Comparison of ENCODE assay signal across 8 cellular contexts in the genomic region with DNA sequence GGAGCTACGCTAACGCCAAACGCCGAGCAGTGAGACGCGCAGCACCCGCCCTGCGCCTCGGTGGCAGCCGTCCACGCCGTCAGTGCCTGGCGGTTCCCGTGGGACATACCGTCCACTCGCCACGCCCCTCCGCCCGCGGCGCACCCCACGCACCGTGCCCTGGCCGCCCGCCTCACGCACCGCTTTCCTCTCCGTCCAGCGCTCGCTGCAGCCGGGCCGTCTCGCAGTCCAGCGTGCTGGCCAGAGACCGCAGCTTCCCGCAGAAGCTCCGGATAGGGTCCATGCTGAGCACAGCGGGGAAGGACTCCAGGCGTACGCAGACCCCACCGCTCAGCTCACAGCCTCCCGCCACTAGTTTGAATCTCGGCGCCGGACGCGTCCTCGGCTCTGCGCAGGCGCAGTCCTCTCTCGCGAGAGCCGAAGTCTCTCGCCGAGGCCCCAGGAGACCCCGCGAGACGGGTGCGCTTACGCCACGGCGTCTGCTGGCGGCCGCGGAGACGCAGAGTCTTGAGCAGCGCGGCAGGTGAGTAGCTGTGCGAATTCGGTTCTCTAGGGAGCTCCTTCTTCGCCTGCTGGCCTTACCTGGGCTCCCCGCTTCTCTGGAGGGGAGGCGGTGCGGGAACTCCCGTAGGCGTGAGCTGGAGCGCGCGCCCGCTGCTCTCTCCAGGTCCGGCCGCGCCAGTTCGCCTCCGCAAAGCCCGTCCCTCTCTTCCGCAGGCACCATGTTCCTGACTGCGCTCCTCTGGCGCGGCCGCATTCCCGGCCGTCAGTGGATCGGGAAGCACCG. TPM values are rescaled to one million over a fixed set of nuclear protein-coding genes. Genes with fewer than 3 reads are reported as not detected.
DNase-seq lines count a peak whose midpoint lies in the region; ATAC-seq and TF ChIP-seq lines count a peak whose summit lies in the region.

A gene (plus strand): TSS at position 464 of the 787 bp plus-strand sequence. CDS start 259 bp downstream, at position 723.
A gene (minus strand): TSS at position 358 of the 787 bp plus-strand sequence. CDS start 75 bp downstream, at position 283.

- H3F3A ChIP-seq in GM23248 (ENCODE audit: insufficient read depth) = peaks cover 7% of the 10 kb centered on the region

- H3K9me3 ChIP-seq in GM23248 (ENCODE audit: low read depth) = no peaks in the 10 kb centered on the region

- TF ChIP-seq CTCF in fibroblast of mammary gland (conservative IDR thresholded peaks at IDR 0.05; ENCODE audit: control insufficient read depth, insufficient read depth, low read depth, low read length) (no peak), natural killer cell (IDR thresholded peaks at IDR 0.05) (no peak)

- peak within 1 kb of the TSS; percentile 95 for H3K4me2 ChIP-seq in GM23248 (ENCODE audit: unreplicated experiment)

- H3K9me2 ChIP-seq in GM23248 (ENCODE audit: insufficient read depth) = no peaks in the 10 kb centered on the region

- intact Hi-C loops in natural killer cell (cut with micrococcal nuclease) = no loop called here

- peak within 1 kb of the TSS; percentile 95 for H3K27ac Mint-ChIP-seq in activated T-helper 17 cell treated with anti-CD3 and anti-CD28 coated beads, Interleukin-2, amount 50 U/mL, for 72 hours
- H3K27ac Mint-ChIP-seq in natural killer cell = peak within 1 kb of the TSS; percentile 91 to 94

- no peaks in the 10 kb centered on the region for H3K9me3 Mint-ChIP-seq in activated T-helper 17 cell treated with anti-CD3 and anti-CD28 coated beads, Interleukin-2, amount 50 U/mL, for 72 hours
- no peaks in the 10 kb centered on the region for H3K9me3 Mint-ChIP-seq in natural killer cell

- no peaks in the 10 kb centered on the region for H4K20me1 ChIP-seq in GM23248 (ENCODE audit: insufficient read depth)

- no peaks in the 10 kb centered on the region for H3K36me3 ChIP-seq in GM23248 (ENCODE audit: low read depth)

- peak within 1 kb of the TSS; percentile 94 for H2AFZ ChIP-seq in GM23248

- peak within 1 kb of the TSS; percentile 77 for H3K27ac ChIP-seq in GM23248

- no peaks in the 10 kb centered on the region for H3K27me3 Mint-ChIP-seq in activated T-helper 17 cell treated with anti-CD3 and anti-CD28 coated beads, Interleukin-2, amount 50 U/mL, for 72 hours
- no peaks in the 10 kb centered on the region for H3K27me3 Mint-ChIP-seq in natural killer cell (ENCODE audit: low read depth in 2 of 2)

- peaks cover 5% of the 10 kb centered on the region for H3K4me1 Mint-ChIP-seq in activated T-helper 17 cell treated with anti-CD3 and anti-CD28 coated beads, Interleukin-2, amount 50 U/mL, for 72 hours
- peaks cover 18 to 20% of the 10 kb centered on the region in 2 donors for H3K4me1 Mint-ChIP-seq in natural killer cell

- H3K36me3 Mint-ChIP-seq in activated T-helper 17 cell treated with anti-CD3 and anti-CD28 coated beads, Interleukin-2, amount 50 U/mL, for 72 hours (ENCODE audit: low read depth) = peaks cover 28% of the 10 kb centered on the region
- no peaks in the 10 kb centered on the region for H3K36me3 Mint-ChIP-seq in natural killer cell

- H3K4me3 Mint-ChIP-seq in activated T-helper 17 cell treated with anti-CD3 and anti-CD28 coated beads, Interleukin-2, amount 50 U/mL, for 72 hours = peak within 1 kb of the TSS; percentile 98
- peak within 1 kb of the TSS; percentile 99 for H3K4me3 Mint-ChIP-seq in natural killer cell

- peak; percentile 93 for DNase-seq in EH (ENCODE audit: low read depth)
- peak; percentile 97 for DNase-seq in GM23248
- DNase-seq in Kasumi-1 (lab: John Stamatoyannopoulos, UW) = peak; percentile 59 to 75
- DNase-seq in RPMI8226 = peak; percentile 95
- DNase-seq in fibroblast of mammary gland (ENCODE audit: low read depth) = peak; percentile 90
- DNase-seq in natural killer cell = peak; percentile 93
- peak; percentile 90 for DNase-seq in stimulated activated naive CD4-positive, alpha-beta T cell treated with Interleukin-2 at 50 U/mL for 16 hours (lab: John Stamatoyannopoulos, UW)

- peaks cover 56% of the 10 kb centered on the region for H3K79me2 ChIP-seq in GM23248 (ENCODE audit: insufficient read depth)

- 1 to 2% methylated on average over 66 to 93 of the region's 95 CpGs for WGBS in GM23248 (ENCODE audit: low coverage in 1 of 2, low lambda C conversion rate in 2 of 2, missing lambda C conversion rate in 2 of 2), 2 experiments

- in situ Hi-C loops in GM23248 (cut with MboI) = no loop called here

- ATAC-seq in activated T-helper 17 cell treated with anti-CD3 and anti-CD28 coated beads, Interleukin-2, amount 50 U/mL, for 72 hours (replicated peaks) = peak; percentile 95
- ATAC-seq in natural killer cell = peak; percentile 95 to 97 (median 95)

- no peaks in the 10 kb centered on the region for H3K27me3 ChIP-seq in GM23248 (replicated peaks; ENCODE audit: insufficient read depth)

- H3K4me3 ChIP-seq in GM23248 = peak within 1 kb of the TSS; percentile 73
- H3K4me3 ChIP-seq in fibroblast of mammary gland (ENCODE audit: control insufficient read depth, low read depth, low read length) = peak within 1 kb of the TSS; percentile 86

- H3K4me1 ChIP-seq in GM23248 (ENCODE audit: insufficient read depth) = peaks cover 10% of the 10 kb centered on the region

- peak within 1 kb of the TSS; percentile 88 for H3K9ac ChIP-seq in GM23248

RNA-seq across cellular contexts. Expression of the first gene that starts in this region (rescaled TPM):
- 18.8 and 20.5 TPM in 2 replicates for total RNA-seq in GM23248 (2014; rRNA removed; shearing (Covaris generic))
- 42.8 and 43.4 TPM in 2 replicates for polyA plus RNA-seq in GM23248 (2016; fragmentation: Nextera tagmentation; extraction: Ambion mirVana)
- 10 to 100 TPM; 14.7 to 23.7 TPM for total RNA-seq in activated T-helper 17 cell treated with anti-CD3 and anti-CD28 coated beads, Interleukin-2, amount 50 U/mL, for 72 hours
- 1 to 10 TPM; 7.8 to 9.9 (median 8.3) TPM for total RNA-seq in natural killer cell

RNA-seq across cellular contexts. Expression of the second gene that starts in this region (rescaled TPM):
- 7.8 and 8.6 TPM in 2 replicates for total RNA-seq in GM23248 (2014; rRNA removed; shearing (Covaris generic))
- polyA plus RNA-seq in GM23248 (2016; fragmentation: Nextera tagmentation; extraction: Ambion mirVana) = 11.2 and 14.3 TPM in 2 replicates
- total RNA-seq in activated T-helper 17 cell treated with anti-CD3 and anti-CD28 coated beads, Interleukin-2, amount 50 U/mL, for 72 hours = 10 to 100 TPM; 29.5 to 48.6 TPM
- total RNA-seq in natural killer cell = 1 to 10 TPM; 1.3 to 3.2 (median 1.4) TPM

Comparison
In these comparisons a context has a peak if more than half of its experiments do, and no peak if none do; other contexts are left out.
1. Peak in every context shown above with its lines: DNase-seq, ATAC-seq, H3K4me3 ChIP-seq and H3K27ac ChIP-seq.